Comparison of ENCODE assay signal across 8 cellular contexts in genomic region chr1:225467193-225468020, GRCh38. TPM values are rescaled to one million over a fixed set of nuclear protein-coding genes. Genes with fewer than 3 reads are reported as not detected.
DNase-seq lines count a peak whose midpoint lies in the region; ATAC-seq and TF ChIP-seq lines count a peak whose summit lies in the region.

No MANE protein-coding gene starts in this region.

- no peak for TF ChIP-seq CTCF in MM.1S (IDR thresholded peaks at IDR 0.05; ENCODE audit: low read length)
- TF ChIP-seq CTCF in glutamatergic neuron (IDR thresholded peaks at IDR 0.05; ENCODE audit: partially characterized antibody, unreplicated experiment), result no peak

- peak overlapping the region; percentile 88 to 96 (median 92) for H3K4me3 Mint-ChIP-seq in CD8-positive, alpha-beta memory T cell
- peak overlapping the region; percentile 12 for H3K4me3 Mint-ChIP-seq in glutamatergic neuron (ENCODE audit: unreplicated experiment)

- peaks cover 0 to 3% of the 10 kb centered on the region in 2 donors for H3K27me3 Mint-ChIP-seq in CD8-positive, alpha-beta memory T cell
- peaks cover 11% of the 10 kb centered on the region for H3K27me3 Mint-ChIP-seq in glutamatergic neuron (ENCODE audit: unreplicated experiment)

- peaks cover 0 to 2% (median 0%) of the 10 kb centered on the region in 3 donors for H3K36me3 Mint-ChIP-seq in CD8-positive, alpha-beta memory T cell
- H3K36me3 Mint-ChIP-seq in glutamatergic neuron (ENCODE audit: unreplicated experiment), result no peaks in the 10 kb centered on the region

- peak; percentile 73 to 88 (median 86) for DNase-seq in CD8-positive, alpha-beta memory T cell
- DNase-seq in MM.1S (peak; percentile 91), glutamatergic neuron (no peak), NCI-H146 treated with DMSO at 0.1 percent for 48 hours (lab: John Stamatoyannopoulos, UW; ENCODE audit: unreplicated experiment) (no peak), SW480 (ENCODE audit: low spot score) (no peak)
- DNase-seq in activated CD8-positive, alpha-beta memory T cell treated with anti-CD3 and anti-CD28 coated beads for 48 hours (ENCODE audit: low read depth in 2 of 3, low spot score in 2 of 3), result peak in 2 of 3 experiments; percentile 63 to 65
- DNase-seq in stimulated activated CD4-positive, alpha-beta T cell treated with anti-CD3 and anti-CD28 coated beads, Interleukin-15, amount 100 ng/mL, for 48 hours (ENCODE audit: low read depth in 2 of 2), result peak; percentile 69 to 72

- H3K36me3 ChIP-seq in CD8-positive, alpha-beta memory T cell (ENCODE audit: insufficient read depth, low read length), result no peaks in the 10 kb centered on the region
- H3K36me3 ChIP-seq in MM.1S (replicated peaks; ENCODE audit: insufficient read depth, low read length), result no peaks in the 10 kb centered on the region

- H3K9me3 ChIP-seq in CD8-positive, alpha-beta memory T cell (ENCODE audit: low read length), result no peaks in the 10 kb centered on the region
- H3K9me3 ChIP-seq in MM.1S (replicated peaks; ENCODE audit: insufficient read depth, low read length), result no peaks in the 10 kb centered on the region

- H3K4me1 Mint-ChIP-seq in CD8-positive, alpha-beta memory T cell, result peaks cover 47 to 65% (median 55%) of the 10 kb centered on the region in 3 donors
- H3K4me1 Mint-ChIP-seq in glutamatergic neuron (ENCODE audit: low read depth, unreplicated experiment), result peaks cover 43% of the 10 kb centered on the region

- peak overlapping the region; percentile 84 for H3K4me3 ChIP-seq in CD8-positive, alpha-beta memory T cell (ENCODE audit: low read length)
- H3K4me3 ChIP-seq in MM.1S (ENCODE audit: low read length), result peak overlapping the region; percentile 70

- H3K79me2 ChIP-seq in MM.1S (ENCODE audit: low read length), result no peaks in the 10 kb centered on the region

- H3K9me2 ChIP-seq in MM.1S (replicated peaks; ENCODE audit: insufficient read depth, low read length), result no peaks in the 10 kb centered on the region

- peak overlapping the region; percentile 83 for H3K9ac ChIP-seq in MM.1S (ENCODE audit: low read length)

- POLR2A ChIA-PET in CD8-positive, alpha-beta memory T cell (lab: Charles Lee), result interaction anchor here (0.7 to 2.6 kb wide), 19 partner anchors 10 to 1472 kb away, joined by 3 to 48 read pairs (median 5); partner anchors contain the start of genes COQ8A, H3-3A, LBR and SDE2

- CTCF ChIA-PET in CD8-positive, alpha-beta memory T cell (lab: Charles Lee), result interaction anchor here (0.8 to 2.2 kb wide), 14 partner anchors 8 to 525 kb away, joined by 3 to 14 read pairs (median 4); partner anchors contain the start of genes LBR, PYCR2 and TMEM63A

- H3K4me1 ChIP-seq in CD8-positive, alpha-beta memory T cell (ENCODE audit: insufficient read depth, low read length), result peaks cover 29% of the 10 kb centered on the region
- H3K4me1 ChIP-seq in MM.1S (ENCODE audit: low read length), result peaks cover 11% of the 10 kb centered on the region

- no peaks in the 10 kb centered on the region for H3K9me3 Mint-ChIP-seq in CD8-positive, alpha-beta memory T cell
- peaks cover 8% of the 10 kb centered on the region for H3K9me3 Mint-ChIP-seq in glutamatergic neuron (ENCODE audit: unreplicated experiment)

- H3K27me3 ChIP-seq in CD8-positive, alpha-beta memory T cell (ENCODE audit: insufficient read depth, low read length, poor library complexity, severe bottlenecking), result no peaks in the 10 kb centered on the region
- H3K27me3 ChIP-seq in MM.1S (replicated peaks; ENCODE audit: insufficient read depth, low read length), result no peaks in the 10 kb centered on the region

- H3K27ac Mint-ChIP-seq in CD8-positive, alpha-beta memory T cell, result peak overlapping the region; percentile 92 to 100 (median 98)
- H3K27ac Mint-ChIP-seq in glutamatergic neuron (ENCODE audit: unreplicated experiment), result no peak overlapping the region

- H3K4me2 ChIP-seq in MM.1S (ENCODE audit: low read depth, low read length), result peak overlapping the region; percentile 91

- peak overlapping the region; percentile 90 for H3K27ac ChIP-seq in CD8-positive, alpha-beta memory T cell (ENCODE audit: low read depth, low read length)
- H3K27ac ChIP-seq in MM.1S (ENCODE audit: low read length), result peak overlapping the region; percentile 87

- peak; percentile 96 for ATAC-seq in GM21528 (IDR thresholded peaks at IDR 0.05; ENCODE audit: low FRiP score, unreplicated experiment)

- no peaks in the 10 kb centered on the region for H4K20me1 ChIP-seq in MM.1S (ENCODE audit: insufficient read depth, low read length)

- H2AFZ ChIP-seq in MM.1S (ENCODE audit: low read length), result peak overlapping the region; percentile 70

- 0 out of 2 replicates have a peak, but pooled peaks cover 4% of the 10 kb centered on the region for H3F3A ChIP-seq in MM.1S (ENCODE audit: insufficient read depth, low read length)

RNA-seq across cellular contexts. Expression of gene LBR, which starts 39.6 kb away (rescaled TPM):
- total RNA-seq in CD8-positive, alpha-beta memory T cell, result 100 to 1,000 TPM; 125 to 132 TPM
- 110 TPM for polyA plus RNA-seq in CD8-positive, alpha-beta memory T cell
- 93.9 TPM for total RNA-seq in glutamatergic neuron (ENCODE audit: unreplicated experiment)

Comparison
In these comparisons a context has a peak if more than half of its experiments do, and no peak if none do; other contexts are left out.
1. DNase-seq: peak in CD8-positive, alpha-beta memory T cell (5 of 5), MM.1S (single experiment), activated CD8-positive, alpha-beta memory T cell treated with anti-CD3 and anti-CD28 coated beads for 48 hours (2 of 3) and stimulated activated CD4-positive, alpha-beta T cell treated with anti-CD3 and anti-CD28 coated beads, Interleukin-15, amount 100 ng/mL, for 48 hours (2 of 2); none in glutamatergic neuron (single experiment), NCI-H146 treated with DMSO at 0.1 percent for 48 hours (single experiment) and SW480 (single experiment).